ENCODE assay signal across 2 cellular contexts in the genomic region with DNA sequence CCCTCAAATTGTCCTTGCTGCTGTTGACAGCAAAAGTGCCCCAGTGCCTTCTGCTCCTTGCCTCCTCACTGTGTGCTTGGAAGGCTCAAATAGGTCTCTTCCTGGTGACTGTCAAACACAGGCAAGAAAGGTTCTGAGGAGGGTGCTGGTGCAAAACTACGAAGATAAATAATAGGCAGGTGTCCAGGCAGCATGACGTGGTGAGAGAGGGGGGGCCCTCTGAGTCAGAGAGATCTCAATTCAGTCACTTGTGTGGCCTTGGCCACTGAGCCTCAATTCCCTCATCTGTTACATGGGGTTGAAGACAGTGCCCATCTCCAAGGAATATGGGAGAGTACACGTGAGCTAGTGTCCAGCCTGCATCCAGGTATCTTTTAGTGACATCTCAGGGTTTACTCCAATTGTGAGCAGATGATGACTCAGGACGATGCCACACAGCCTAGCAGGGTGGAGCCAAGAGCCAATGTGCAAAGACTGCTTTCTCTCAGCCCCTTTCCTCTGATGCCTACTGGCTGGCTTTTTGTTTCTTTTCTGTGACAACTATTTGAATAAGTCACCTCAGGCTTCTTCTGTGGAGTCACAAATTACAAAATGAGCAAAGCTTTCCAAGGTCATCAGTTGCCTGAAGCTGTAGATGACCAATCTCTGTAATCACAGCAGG.
TF ChIP-seq lines count a peak whose summit lies in the region.

No MANE protein-coding gene starts in this region.

TF ChIP-seq in SK-N-SH treated with all-trans-retinoic acid at 6 μM for 48 hours, 23 proteins besides CTCF, POLR2A, EP300 and RAD21 (continued from another document):
- no peak for TF ChIP-seq ESRRG (CRISPR knock-in tag; IDR thresholded peaks at IDR 0.05)
- TF ChIP-seq, protein P1, sequence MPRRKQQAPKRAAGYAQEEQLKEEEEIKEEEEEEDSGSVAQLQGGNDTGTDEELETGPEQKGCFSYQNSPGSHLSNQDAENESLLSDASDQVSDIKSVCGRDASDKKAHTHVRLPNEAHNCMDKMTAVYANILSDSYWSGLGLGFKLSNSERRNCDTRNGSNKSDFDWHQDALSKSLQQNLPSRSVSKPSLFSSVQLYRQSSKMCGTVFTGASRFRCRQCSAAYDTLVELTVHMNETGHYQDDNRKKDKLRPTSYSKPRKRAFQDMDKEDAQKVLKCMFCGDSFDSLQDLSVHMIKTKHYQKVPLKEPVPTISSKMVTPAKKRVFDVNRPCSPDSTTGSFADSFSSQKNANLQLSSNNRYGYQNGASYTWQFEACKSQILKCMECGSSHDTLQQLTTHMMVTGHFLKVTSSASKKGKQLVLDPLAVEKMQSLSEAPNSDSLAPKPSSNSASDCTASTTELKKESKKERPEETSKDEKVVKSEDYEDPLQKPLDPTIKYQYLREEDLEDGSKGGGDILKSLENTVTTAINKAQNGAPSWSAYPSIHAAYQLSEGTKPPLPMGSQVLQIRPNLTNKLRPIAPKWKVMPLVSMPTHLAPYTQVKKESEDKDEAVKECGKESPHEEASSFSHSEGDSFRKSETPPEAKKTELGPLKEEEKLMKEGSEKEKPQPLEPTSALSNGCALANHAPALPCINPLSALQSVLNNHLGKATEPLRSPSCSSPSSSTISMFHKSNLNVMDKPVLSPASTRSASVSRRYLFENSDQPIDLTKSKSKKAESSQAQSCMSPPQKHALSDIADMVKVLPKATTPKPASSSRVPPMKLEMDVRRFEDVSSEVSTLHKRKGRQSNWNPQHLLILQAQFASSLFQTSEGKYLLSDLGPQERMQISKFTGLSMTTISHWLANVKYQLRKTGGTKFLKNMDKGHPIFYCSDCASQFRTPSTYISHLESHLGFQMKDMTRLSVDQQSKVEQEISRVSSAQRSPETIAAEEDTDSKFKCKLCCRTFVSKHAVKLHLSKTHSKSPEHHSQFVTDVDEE (CRISPR knock-in tag; IDR thresholded peaks at IDR 0.05), result no peak
- TF ChIP-seq ISL1 (CRISPR knock-in tag; IDR thresholded peaks at IDR 0.05), result no peak
- no peak for TF ChIP-seq CSDC2 (CRISPR knock-in tag; IDR thresholded peaks at IDR 0.05)
- TF ChIP-seq, protein P2, sequence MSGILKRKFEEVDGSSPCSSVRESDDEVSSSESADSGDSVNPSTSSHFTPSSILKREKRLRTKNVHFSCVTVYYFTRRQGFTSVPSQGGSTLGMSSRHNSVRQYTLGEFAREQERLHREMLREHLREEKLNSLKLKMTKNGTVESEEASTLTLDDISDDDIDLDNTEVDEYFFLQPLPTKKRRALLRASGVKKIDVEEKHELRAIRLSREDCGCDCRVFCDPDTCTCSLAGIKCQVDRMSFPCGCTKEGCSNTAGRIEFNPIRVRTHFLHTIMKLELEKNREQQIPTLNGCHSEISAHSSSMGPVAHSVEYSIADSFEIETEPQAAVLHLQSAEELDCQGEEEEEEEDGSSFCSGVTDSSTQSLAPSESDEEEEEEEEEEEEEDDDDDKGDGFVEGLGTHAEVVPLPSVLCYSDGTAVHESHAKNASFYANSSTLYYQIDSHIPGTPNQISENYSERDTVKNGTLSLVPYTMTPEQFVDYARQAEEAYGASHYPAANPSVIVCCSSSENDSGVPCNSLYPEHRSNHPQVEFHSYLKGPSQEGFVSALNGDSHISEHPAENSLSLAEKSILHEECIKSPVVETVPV (CRISPR knock-in tag; IDR thresholded peaks at IDR 0.05), result no peak
- TF ChIP-seq ZC3H10 (CRISPR knock-in tag; IDR thresholded peaks at IDR 0.05), result no peak
- TF ChIP-seq TCF4 (CRISPR knock-in tag; IDR thresholded peaks at IDR 0.05; ENCODE audit: borderline replicate concordance), result no peak
- TF ChIP-seq, protein P3, sequence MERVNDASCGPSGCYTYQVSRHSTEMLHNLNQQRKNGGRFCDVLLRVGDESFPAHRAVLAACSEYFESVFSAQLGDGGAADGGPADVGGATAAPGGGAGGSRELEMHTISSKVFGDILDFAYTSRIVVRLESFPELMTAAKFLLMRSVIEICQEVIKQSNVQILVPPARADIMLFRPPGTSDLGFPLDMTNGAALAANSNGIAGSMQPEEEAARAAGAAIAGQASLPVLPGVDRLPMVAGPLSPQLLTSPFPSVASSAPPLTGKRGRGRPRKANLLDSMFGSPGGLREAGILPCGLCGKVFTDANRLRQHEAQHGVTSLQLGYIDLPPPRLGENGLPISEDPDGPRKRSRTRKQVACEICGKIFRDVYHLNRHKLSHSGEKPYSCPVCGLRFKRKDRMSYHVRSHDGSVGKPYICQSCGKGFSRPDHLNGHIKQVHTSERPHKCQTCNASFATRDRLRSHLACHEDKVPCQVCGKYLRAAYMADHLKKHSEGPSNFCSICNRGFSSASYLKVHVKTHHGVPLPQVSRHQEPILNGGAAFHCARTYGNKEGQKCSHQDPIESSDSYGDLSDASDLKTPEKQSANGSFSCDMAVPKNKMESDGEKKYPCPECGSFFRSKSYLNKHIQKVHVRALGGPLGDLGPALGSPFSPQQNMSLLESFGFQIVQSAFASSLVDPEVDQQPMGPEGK (CRISPR knock-in tag; IDR thresholded peaks at IDR 0.05; ENCODE audit: borderline replicate concordance), result no peak
- no peak for TF ChIP-seq GLIS3 (CRISPR knock-in tag; IDR thresholded peaks at IDR 0.05)
- no peak for TF ChIP-seq TOX (CRISPR knock-in tag; IDR thresholded peaks at IDR 0.05; ENCODE audit: borderline replicate concordance)
- no peak for TF ChIP-seq PPARA (CRISPR knock-in tag; IDR thresholded peaks at IDR 0.05; ENCODE audit: borderline replicate concordance)
- no peak for TF ChIP-seq ZNF70 (CRISPR knock-in tag; IDR thresholded peaks at IDR 0.05)
- TF ChIP-seq, protein P4, sequence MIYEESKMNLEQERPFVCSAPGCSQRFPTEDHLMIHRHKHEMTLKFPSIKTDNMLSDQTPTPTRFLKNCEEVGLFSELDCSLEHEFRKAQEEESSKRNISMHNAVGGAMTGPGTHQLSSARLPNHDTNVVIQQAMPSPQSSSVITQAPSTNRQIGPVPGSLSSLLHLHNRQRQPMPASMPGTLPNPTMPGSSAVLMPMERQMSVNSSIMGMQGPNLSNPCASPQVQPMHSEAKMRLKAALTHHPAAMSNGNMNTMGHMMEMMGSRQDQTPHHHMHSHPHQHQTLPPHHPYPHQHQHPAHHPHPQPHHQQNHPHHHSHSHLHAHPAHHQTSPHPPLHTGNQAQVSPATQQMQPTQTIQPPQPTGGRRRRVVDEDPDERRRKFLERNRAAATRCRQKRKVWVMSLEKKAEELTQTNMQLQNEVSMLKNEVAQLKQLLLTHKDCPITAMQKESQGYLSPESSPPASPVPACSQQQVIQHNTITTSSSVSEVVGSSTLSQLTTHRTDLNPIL (CRISPR knock-in tag; IDR thresholded peaks at IDR 0.05; ENCODE audit: low read depth), result no peak
- TF ChIP-seq BACH2 (CRISPR knock-in tag; IDR thresholded peaks at IDR 0.05; ENCODE audit: borderline replicate concordance), result no peak
- no peak for TF ChIP-seq ZFP3 (CRISPR knock-in tag; IDR thresholded peaks at IDR 0.05)

TF ChIP-seq in SK-N-SH, 30 proteins besides CTCF, POLR2A, EP300 and RAD21 (continued from another document):
- TF ChIP-seq, protein P5, sequence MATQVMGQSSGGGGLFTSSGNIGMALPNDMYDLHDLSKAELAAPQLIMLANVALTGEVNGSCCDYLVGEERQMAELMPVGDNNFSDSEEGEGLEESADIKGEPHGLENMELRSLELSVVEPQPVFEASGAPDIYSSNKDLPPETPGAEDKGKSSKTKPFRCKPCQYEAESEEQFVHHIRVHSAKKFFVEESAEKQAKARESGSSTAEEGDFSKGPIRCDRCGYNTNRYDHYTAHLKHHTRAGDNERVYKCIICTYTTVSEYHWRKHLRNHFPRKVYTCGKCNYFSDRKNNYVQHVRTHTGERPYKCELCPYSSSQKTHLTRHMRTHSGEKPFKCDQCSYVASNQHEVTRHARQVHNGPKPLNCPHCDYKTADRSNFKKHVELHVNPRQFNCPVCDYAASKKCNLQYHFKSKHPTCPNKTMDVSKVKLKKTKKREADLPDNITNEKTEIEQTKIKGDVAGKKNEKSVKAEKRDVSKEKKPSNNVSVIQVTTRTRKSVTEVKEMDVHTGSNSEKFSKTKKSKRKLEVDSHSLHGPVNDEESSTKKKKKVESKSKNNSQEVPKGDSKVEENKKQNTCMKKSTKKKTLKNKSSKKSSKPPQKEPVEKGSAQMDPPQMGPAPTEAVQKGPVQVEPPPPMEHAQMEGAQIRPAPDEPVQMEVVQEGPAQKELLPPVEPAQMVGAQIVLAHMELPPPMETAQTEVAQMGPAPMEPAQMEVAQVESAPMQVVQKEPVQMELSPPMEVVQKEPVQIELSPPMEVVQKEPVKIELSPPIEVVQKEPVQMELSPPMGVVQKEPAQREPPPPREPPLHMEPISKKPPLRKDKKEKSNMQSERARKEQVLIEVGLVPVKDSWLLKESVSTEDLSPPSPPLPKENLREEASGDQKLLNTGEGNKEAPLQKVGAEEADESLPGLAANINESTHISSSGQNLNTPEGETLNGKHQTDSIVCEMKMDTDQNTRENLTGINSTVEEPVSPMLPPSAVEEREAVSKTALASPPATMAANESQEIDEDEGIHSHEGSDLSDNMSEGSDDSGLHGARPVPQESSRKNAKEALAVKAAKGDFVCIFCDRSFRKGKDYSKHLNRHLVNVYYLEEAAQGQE (IDR thresholded peaks at IDR 0.05; ENCODE audit: low read depth, low read length), result no peak
- TF ChIP-seq POLR2AphosphoS5 (IDR thresholded peaks at IDR 0.05; ENCODE audit: low read depth, low read length), result no peak
- TF ChIP-seq TAF1 (IDR thresholded peaks at IDR 0.05; ENCODE audit: borderline replicate concordance, low read depth, low read length), result no peak
- no peak for TF ChIP-seq TCF12 (IDR thresholded peaks at IDR 0.05)
- TF ChIP-seq CHD2 (IDR thresholded peaks at IDR 0.05; ENCODE audit: low read length, partially characterized antibody), result no peak
- TF ChIP-seq, protein P6, sequence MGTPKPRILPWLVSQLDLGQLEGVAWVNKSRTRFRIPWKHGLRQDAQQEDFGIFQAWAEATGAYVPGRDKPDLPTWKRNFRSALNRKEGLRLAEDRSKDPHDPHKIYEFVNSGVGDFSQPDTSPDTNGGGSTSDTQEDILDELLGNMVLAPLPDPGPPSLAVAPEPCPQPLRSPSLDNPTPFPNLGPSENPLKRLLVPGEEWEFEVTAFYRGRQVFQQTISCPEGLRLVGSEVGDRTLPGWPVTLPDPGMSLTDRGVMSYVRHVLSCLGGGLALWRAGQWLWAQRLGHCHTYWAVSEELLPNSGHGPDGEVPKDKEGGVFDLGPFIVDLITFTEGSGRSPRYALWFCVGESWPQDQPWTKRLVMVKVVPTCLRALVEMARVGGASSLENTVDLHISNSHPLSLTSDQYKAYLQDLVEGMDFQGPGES (IDR thresholded peaks at IDR 0.05; ENCODE audit: low read depth, low read length), result no peak
- TF ChIP-seq RXRA (IDR thresholded peaks at IDR 0.05; ENCODE audit: borderline replicate concordance, low read depth), result no peak
- TF ChIP-seq, protein P7, sequence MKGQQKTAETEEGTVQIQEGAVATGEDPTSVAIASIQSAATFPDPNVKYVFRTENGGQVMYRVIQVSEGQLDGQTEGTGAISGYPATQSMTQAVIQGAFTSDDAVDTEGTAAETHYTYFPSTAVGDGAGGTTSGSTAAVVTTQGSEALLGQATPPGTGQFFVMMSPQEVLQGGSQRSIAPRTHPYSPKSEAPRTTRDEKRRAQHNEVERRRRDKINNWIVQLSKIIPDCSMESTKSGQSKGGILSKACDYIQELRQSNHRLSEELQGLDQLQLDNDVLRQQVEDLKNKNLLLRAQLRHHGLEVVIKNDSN (IDR thresholded peaks at IDR 0.05; ENCODE audit: borderline replicate concordance, low read depth), result no peak
- no peak for TF ChIP-seq YY1 (IDR thresholded peaks at IDR 0.05; ENCODE audit: low read depth)
- no peak for TF ChIP-seq MXI1 (IDR thresholded peaks at IDR 0.05; ENCODE audit: low read depth, low read length)
- TF ChIP-seq RFX5 (IDR thresholded peaks at IDR 0.05; ENCODE audit: low read length), result no peak
TF ChIP-seq in SK-N-SH: peak in this region for 0.
